In genomic region chr12:65306229-65306602, GRCh38 we compare ENCODE assay signal across 1 cellular context.
TF ChIP-seq lines count a peak whose summit lies in the region.

No MANE protein-coding gene starts in this region.

TF ChIP-seq in endothelial cell of umbilical vein, 7 proteins besides CTCF, POLR2A, EP300 and RAD21:
- no peak for TF ChIP-seq POLR2AphosphoS5 (IDR thresholded peaks at IDR 0.05; ENCODE audit: insufficient read depth, low read depth, low read length)
- no peak for TF ChIP-seq JUN (IDR thresholded peaks at IDR 0.05; ENCODE audit: borderline replicate concordance, insufficient read depth, insufficient read length, low read depth)
- TF ChIP-seq EZH2 (IDR thresholded peaks at IDR 0.05; ENCODE audit: borderline replicate concordance, low read depth, low read length, severe bottlenecking), result no peak
- TF ChIP-seq FOS (IDR thresholded peaks at IDR 0.05; ENCODE audit: borderline replicate concordance, insufficient read depth, low read length), result no peak
- no peak for TF ChIP-seq MAX (IDR thresholded peaks at IDR 0.05; ENCODE audit: insufficient read depth, insufficient read length)
- TF ChIP-seq MYC (IDR thresholded peaks at IDR 0.05; ENCODE audit: low read depth, low read length), result no peak
- TF ChIP-seq GATA2 (IDR thresholded peaks at IDR 0.05; ENCODE audit: insufficient read depth, insufficient read length, low read depth, low read length), result no peak
TF ChIP-seq in endothelial cell of umbilical vein: peak in this region for 0.
